28 cellular contexts compared by ENCODE assay signal in genomic region chr2:75545387-75545786, GRCh38. TPM values are rescaled to one million over a fixed set of nuclear protein-coding genes. Genes with fewer than 3 reads are reported as not detected.
"Had no signal": no experiment of that assay in that cellular context is flagged by ENCODE, and none has a peak within 500 bp of the region (broad histone marks: within the 10 kb centered on the region; RNA-seq: fewer than 3 reads in every experiment).

No MANE protein-coding gene starts in this region.

- H3K4me1 Mint-ChIP-seq: activated CD4-positive, alpha-beta T cell treated with anti-CD3 and anti-CD28 coated beads, Interleukin-2, amount 10 ng/mL, durations not matched to agents 24 days and 14 days; activated naive CD4-positive, alpha-beta T cell treated with anti-CD3 and anti-CD28 coated beads, Interleukin-2, amount 50 U/mL, for 24 hours; activated naive CD8-positive, alpha-beta T cell treated with anti-CD3 and anti-CD28 coated beads, Interleukin-2, amount 10 ng/mL, durations not matched to agents 7 days and 5 days had no signal

- H3K4me3 Mint-ChIP-seq: activated CD4-positive, alpha-beta T cell treated with anti-CD3 and anti-CD28 coated beads, Interleukin-2, amount 10 ng/mL, durations not matched to agents 24 days and 14 days; activated CD8-positive, alpha-beta T cell treated with anti-CD3 and anti-CD28 coated beads for 36 hours; activated naive CD4-positive, alpha-beta T cell treated with anti-CD3 and anti-CD28 coated beads, Interleukin-2, amount 50 U/mL, for 24 hours; activated naive CD8-positive, alpha-beta T cell treated with anti-CD3 and anti-CD28 coated beads, Interleukin-2, amount 10 ng/mL, durations not matched to agents 7 days and 5 days; activated T-cell treated with anti-CD3 and anti-CD28 coated beads, Interleukin-2, amount 50 U/mL, for 24 hours; T-helper 1 cell treated with Interleukin-12 subunit alpha and Interleukin-12 subunit beta and Interleukin-4 antibody, amounts not matched to agents 30 μg/mL and 1 μg/mL, for 36 hours; T-helper 2 cell treated with Interferon-gamma antibody and Interleukin-4, amounts not matched to agents 5 μg/mL and 100 μg/mL, for 36 hours had no signal

- H3K9ac ChIP-seq: KMS-11 had no signal

- H3K9me3 Mint-ChIP-seq: activated CD4-positive, alpha-beta T cell treated with anti-CD3 and anti-CD28 coated beads, Interleukin-2, amount 10 ng/mL, durations not matched to agents 24 days and 14 days; activated CD8-positive, alpha-beta T cell treated with anti-CD3 and anti-CD28 coated beads for 36 hours; activated naive CD4-positive, alpha-beta T cell treated with anti-CD3 and anti-CD28 coated beads, Interleukin-2, amount 50 U/mL, for 24 hours; activated naive CD8-positive, alpha-beta T cell treated with anti-CD3 and anti-CD28 coated beads, Interleukin-2, amount 10 ng/mL, durations not matched to agents 7 days and 5 days; activated T-cell treated with anti-CD3 and anti-CD28 coated beads, Interleukin-2, amount 50 U/mL, for 24 hours; activated T-helper 2 cell treated with anti-CD3 and anti-CD28 coated beads, Interferon-gamma antibody, Interleukin-2, Interleukin-4, amounts not matched to agents 10 μg/mL and 5 μg/mL and 100 μg/mL, durations not matched to agents 14 hours and 24 hours and 36 hours; T-helper 1 cell treated with Interleukin-12 subunit alpha and Interleukin-12 subunit beta and Interleukin-4 antibody, amounts not matched to agents 30 μg/mL and 1 μg/mL, for 36 hours; T-helper 2 cell treated with Interferon-gamma antibody and Interleukin-4, amounts not matched to agents 5 μg/mL and 100 μg/mL, for 36 hours had no signal

- DNase-seq: activated CD4-positive, alpha-beta T cell treated with anti-CD3 and anti-CD28 coated beads, Interleukin-2, amount 10 ng/mL, durations not matched to agents 24 days and 14 days; activated CD4-positive, alpha-beta T cell treated with anti-CD3 and anti-CD28 coated beads, Interleukin-2, amount 50 U/mL, for 4 hours; activated CD8-positive, alpha-beta T cell treated with anti-CD3 and anti-CD28 coated beads for 36 hours; activated gamma-delta T cell; activated naive CD4-positive, alpha-beta T cell treated with Interleukin-2 at 50 U/mL for 16 hours; activated naive CD8-positive, alpha-beta T cell treated with anti-CD3 and anti-CD28 coated beads, Interleukin-2, amount 10 ng/mL, durations not matched to agents 7 days and 5 days; activated T-cell treated with anti-CD3 and anti-CD28 coated beads, Interleukin-2, amount 50 U/mL, for 24 hours; amygdala; MM.1S; MV-4-11; NCI-H1092; NCI-H1436 treated with DMSO at 0.1 percent for 48 hours; NCI-H1694 treated with DMSO at 0.1 percent for 48 hours; NCI-H2029; NCI-H2171; NCI-H510A; NCI-H526; NCI-H748 treated with DMSO at 0.1 percent for 48 hours; OCI-M1; SHP77; SJCRH30 had no signal

- H3K36me3 Mint-ChIP-seq: activated naive CD4-positive, alpha-beta T cell treated with anti-CD3 and anti-CD28 coated beads, Interleukin-2, amount 50 U/mL, for 24 hours; activated naive CD8-positive, alpha-beta T cell treated with anti-CD3 and anti-CD28 coated beads, Interleukin-2, amount 10 ng/mL, durations not matched to agents 7 days and 5 days had no signal

- ATAC-seq: activated CD8-positive, alpha-beta T cell treated with anti-CD3 and anti-CD28 coated beads for 36 hours had no signal

- H3K4me3 ChIP-seq: ascending aorta, SJCRH30, SK-N-MC had no signal

- H3K4me2 ChIP-seq: KMS-11 had no signal

- H3K9me3 ChIP-seq: ascending aorta, SJCRH30 had no signal

- H3K27me3 ChIP-seq: ascending aorta, SJCRH30 had no signal

- H3K27ac ChIP-seq: ascending aorta, KMS-11, SJCRH30, SK-N-MC had no signal

- H3K27ac Mint-ChIP-seq: activated CD4-positive, alpha-beta T cell treated with anti-CD3 and anti-CD28 coated beads, Interleukin-2, amount 10 ng/mL, durations not matched to agents 24 days and 14 days; activated CD8-positive, alpha-beta T cell treated with anti-CD3 and anti-CD28 coated beads for 36 hours; activated naive CD4-positive, alpha-beta T cell treated with anti-CD3 and anti-CD28 coated beads, Interleukin-2, amount 50 U/mL, for 24 hours; activated naive CD8-positive, alpha-beta T cell treated with anti-CD3 and anti-CD28 coated beads, Interleukin-2, amount 10 ng/mL, durations not matched to agents 7 days and 5 days; activated T-cell treated with anti-CD3 and anti-CD28 coated beads, Interleukin-2, amount 50 U/mL, for 24 hours; activated T-helper 2 cell treated with anti-CD3 and anti-CD28 coated beads, Interferon-gamma antibody, Interleukin-2, Interleukin-4, amounts not matched to agents 10 μg/mL and 5 μg/mL and 100 μg/mL, durations not matched to agents 14 hours and 24 hours and 36 hours; T-helper 1 cell treated with Interleukin-12 subunit alpha and Interleukin-12 subunit beta and Interleukin-4 antibody, amounts not matched to agents 30 μg/mL and 1 μg/mL, for 36 hours; T-helper 2 cell treated with Interferon-gamma antibody and Interleukin-4, amounts not matched to agents 5 μg/mL and 100 μg/mL, for 36 hours had no signal

- H3K36me3 ChIP-seq: ascending aorta, SJCRH30 had no signal

- H3K4me1 ChIP-seq: ascending aorta, SJCRH30 had no signal

RNA-seq across cellular contexts. Expression of gene EVA1A, which starts 15.4 kb away (rescaled TPM):
- total RNA-seq: activated CD4-positive, alpha-beta T cell treated with anti-CD3 and anti-CD28 coated beads, Interleukin-2, amount 10 ng/mL, durations not matched to agents 24 days and 14 days; activated naive CD8-positive, alpha-beta T cell treated with anti-CD3 and anti-CD28 coated beads, Interleukin-2, amount 10 ng/mL, durations not matched to agents 7 days and 5 days; activated T-helper 2 cell treated with anti-CD3 and anti-CD28 coated beads, Interferon-gamma antibody, Interleukin-2, Interleukin-4, amounts not matched to agents 10 μg/mL and 5 μg/mL and 100 μg/mL, durations not matched to agents 14 hours and 24 hours and 36 hours; ascending aorta; SJCRH30 had no signal
